20 cellular contexts compared by ENCODE assay signal in genomic region chr14:77110286-77110685, GRCh38. TPM values are rescaled to one million over a fixed set of nuclear protein-coding genes. Genes with fewer than 3 reads are reported as not detected.
DNase-seq lines count a peak whose midpoint lies in the region; ATAC-seq, FAIRE-seq and TF ChIP-seq lines count a peak whose summit lies in the region.
"Had no signal": no experiment of that assay in that cellular context is flagged by ENCODE, and none has a peak within 500 bp of the region (broad histone marks: within the 10 kb centered on the region; RNA-seq: fewer than 3 reads in every experiment).

No MANE protein-coding gene starts in this region.

- DNase-seq in A673 (ENCODE audit: low spot score), result no peak
- DNase-seq in caudate nucleus (lab: John Stamatoyannopoulos, UW), result no peak
- DNase-seq in lower lobe of right lung, result no peak
- no peak for DNase-seq in smooth muscle cell (lab: John Stamatoyannopoulos, UW; ENCODE audit: unreplicated experiment)
- DNase-seq in SKM-1 treated with dmso at 0.1 percent for 144 hours (lab: John Stamatoyannopoulos, UW; ENCODE audit: unreplicated experiment), result no peak
- no peak for DNase-seq in GM19239 (ENCODE audit: insufficient read length, low spot score)
- no peak for DNase-seq in activated T-cell treated with anti-CD3 and anti-CD28 coated beads for 4 hours
- no peak for DNase-seq in kidney
- DNase-seq: ACHN; activated CD4-positive, alpha-beta T cell treated with anti-CD3 and anti-CD28 coated beads for 4 hours; brain microvascular endothelial cell; CD4-positive, CD25-positive, alpha-beta regulatory T cell; DND-41; IMR-90; MV-4-11; NCI-H2029 treated with DMSO at 0.1 percent for 48 hours; NCI-H526; stimulated activated CD4-positive, alpha-beta T cell treated with anti-CD3 and anti-CD28 coated beads, Interleukin-4, amount 100 ng/mL, for 4 hours; T1000 had no signal

- H3K36me3 ChIP-seq in A673 (ENCODE audit: insufficient read depth, low read length, poor library complexity, severe bottlenecking) (peaks cover 54% of the 10 kb centered on the region), lower lobe of right lung (peaks cover 91% of the 10 kb centered on the region), smooth muscle cell (ENCODE audit: low read depth) (no peaks in the 10 kb centered on the region), kidney (ENCODE audit: control insufficient read depth in 1 of 2, insufficient read depth in 2 of 2, low read length in 2 of 2) (peaks cover 26 to 50% of the 10 kb centered on the region in 2 donors)

- H3K27me3 ChIP-seq in A673 (replicated peaks; ENCODE audit: insufficient read depth, low read depth, low read length, poor library complexity) (no peaks in the 10 kb centered on the region), lower lobe of right lung (ENCODE audit: low read depth) (no peaks in the 10 kb centered on the region), smooth muscle cell (ENCODE audit: low read depth) (no peaks in the 10 kb centered on the region)
- H3K27me3 ChIP-seq: brain microvascular endothelial cell had no signal

- H3K79me2 ChIP-seq in smooth muscle cell (ENCODE audit: low read depth), result no peaks in the 10 kb centered on the region

- no peak overlapping the region for H3K4me3 ChIP-seq in A673 (ENCODE audit: low read depth, low read length, poor library complexity, severe bottlenecking)
- H3K4me3 ChIP-seq in lower lobe of right lung, result no peak overlapping the region
- no peak overlapping the region for H3K4me3 ChIP-seq in smooth muscle cell
- no peak overlapping the region for H3K4me3 ChIP-seq in kidney (ENCODE audit: low read length in 2 of 2)
- H3K4me3 ChIP-seq: lung had no signal

- ATAC-seq in lower lobe of right lung, result no peak

- H3K4me1 ChIP-seq in A673 (ENCODE audit: insufficient read depth, low read length, poor library complexity, severe bottlenecking), result peaks cover 34% of the 10 kb centered on the region
- H3K4me1 ChIP-seq in lower lobe of right lung, result peaks cover 31% of the 10 kb centered on the region
- H3K4me1 ChIP-seq in smooth muscle cell (ENCODE audit: low read depth), result peaks cover 42% of the 10 kb centered on the region
- peaks cover 5 to 8% of the 10 kb centered on the region in 2 donors for H3K4me1 ChIP-seq in kidney (ENCODE audit: control insufficient read depth in 1 of 2, insufficient read depth in 1 of 2, low read depth in 1 of 2, low read length in 2 of 2)

- BruUV-seq in A673 (replicated peaks; lab: Mats Ljungman, UMichigan), result no TSS peak

- intact Hi-C loops in A673 (cut with micrococcal nuclease; ENCODE audit: unreplicated experiment) (no loop called here), lower lobe of right lung (cut with DNase I) (no loop called here), kidney (cut with DNase I) (no loop called here)

- POLR2A ChIA-PET in A673 (lab: Charles Lee; ENCODE audit: low non-redundant PET), result no interaction called here

- CTCF ChIA-PET in A673 (lab: Charles Lee), result interaction anchor here (1.2 kb wide), 1 partner anchor 12 kb away, joined by 3 read pairs; no protein-coding TSS in a partner anchor

- H3K4me2 ChIP-seq in smooth muscle cell, result peak overlapping the region; percentile 73

- WGBS in smooth muscle cell (ENCODE audit: low lambda C conversion rate), result 71% methylated on average over 1 of the region's 1 CpG

- H2AFZ ChIP-seq in smooth muscle cell (ENCODE audit: low read depth), result no peak overlapping the region

- H3K27ac ChIP-seq in A673 (ENCODE audit: low read depth, low read length, poor library complexity, severe bottlenecking), result peak overlapping the region; percentile 92
- peak overlapping the region; percentile 50 for H3K27ac ChIP-seq in caudate nucleus (ENCODE audit: low read depth, low read length)
- peak overlapping the region; percentile 74 for H3K27ac ChIP-seq in lower lobe of right lung
- H3K27ac ChIP-seq in smooth muscle cell (ENCODE audit: low read depth), result peak overlapping the region; percentile 90
- no peak overlapping the region for H3K27ac ChIP-seq in kidney (ENCODE audit: low read depth in 2 of 2, low read length in 2 of 2)
- H3K27ac ChIP-seq: brain microvascular endothelial cell had no signal

- peaks cover 12% of the 10 kb centered on the region for H3F3A ChIP-seq in smooth muscle cell (ENCODE audit: low read depth)

- FAIRE-seq in GM19239 (lab: Jason Lieb, UNC) (no peak), kidney (lab: Jason Lieb, UNC) (no peak)

- H3K9ac ChIP-seq in smooth muscle cell (ENCODE audit: low read depth), result peak overlapping the region; percentile 71
- no peak overlapping the region for H3K9ac ChIP-seq in kidney (ENCODE audit: low read length in 2 of 2)

- TF ChIP-seq CTCF in A673 (conservative IDR thresholded peaks at IDR 0.05; ENCODE audit: low read depth, low read length) (no peak), lower lobe of right lung (IDR thresholded peaks at IDR 0.05) (no peak), smooth muscle cell (IDR thresholded peaks at IDR 0.05; ENCODE audit: borderline replicate concordance, insufficient read depth, poor library complexity, severe bottlenecking) (no peak), kidney (IDR thresholded peaks at IDR 0.05; ENCODE audit: borderline replicate concordance, extremely low read depth, insufficient read depth) (no peak)

- H3K9me3 ChIP-seq in A673 (ENCODE audit: low read depth, low read length, poor library complexity, severe bottlenecking) (no peaks in the 10 kb centered on the region), lower lobe of right lung (no peaks in the 10 kb centered on the region), smooth muscle cell (replicated peaks; ENCODE audit: low read depth) (no peaks in the 10 kb centered on the region), kidney (ENCODE audit: control insufficient read depth in 1 of 2, low read length in 2 of 2) (no peaks in the 10 kb centered on the region)

- H4K20me1 ChIP-seq in smooth muscle cell (ENCODE audit: low read depth), result no peaks in the 10 kb centered on the region

RNA-seq across cellular contexts. Expression of gene CIPC, which starts 12.2 kb away (rescaled TPM):
- total RNA-seq in A673 (2021) (24.8 and 31.1 TPM in 2 replicates), lower lobe of right lung (28.4 TPM), smooth muscle cell (14.3 and 15.1 TPM in 2 replicates), kidney (23.5 TPM)
- polyA plus RNA-seq in smooth muscle cell (3.6 and 5.6 TPM in 2 replicates), kidney (ENCODE audit: insufficient read depth, low read depth, low replicate concordance) (12.8 TPM)

RNA-seq across cellular contexts. Expression of gene ZDHHC22, which starts 31.3 kb away (rescaled TPM):
- total RNA-seq in A673 (2021) (0.09 and 0.60 TPM in 2 replicates), lower lobe of right lung (not detected), smooth muscle cell (not detected in 2 replicates), kidney (not detected)
- polyA plus RNA-seq in smooth muscle cell (not detected in 2 replicates), kidney (ENCODE audit: insufficient read depth, low read depth, low replicate concordance) (not detected)
- total RNA-seq: CD4-positive, CD25-positive, alpha-beta regulatory T cell; IMR-90; lung had no signal
- polyA plus RNA-seq: CD4-positive, CD25-positive, alpha-beta regulatory T cell; IMR-90 had no signal

Comparison
In these comparisons a context has a peak if more than half of its experiments do, and no peak if none do; other contexts are left out.
1. H3K27ac ChIP-seq: peak in A673 (single experiment), caudate nucleus (single experiment), lower lobe of right lung (single experiment) and smooth muscle cell (single experiment); none in kidney (0 of 2).